In the genomic region with DNA sequence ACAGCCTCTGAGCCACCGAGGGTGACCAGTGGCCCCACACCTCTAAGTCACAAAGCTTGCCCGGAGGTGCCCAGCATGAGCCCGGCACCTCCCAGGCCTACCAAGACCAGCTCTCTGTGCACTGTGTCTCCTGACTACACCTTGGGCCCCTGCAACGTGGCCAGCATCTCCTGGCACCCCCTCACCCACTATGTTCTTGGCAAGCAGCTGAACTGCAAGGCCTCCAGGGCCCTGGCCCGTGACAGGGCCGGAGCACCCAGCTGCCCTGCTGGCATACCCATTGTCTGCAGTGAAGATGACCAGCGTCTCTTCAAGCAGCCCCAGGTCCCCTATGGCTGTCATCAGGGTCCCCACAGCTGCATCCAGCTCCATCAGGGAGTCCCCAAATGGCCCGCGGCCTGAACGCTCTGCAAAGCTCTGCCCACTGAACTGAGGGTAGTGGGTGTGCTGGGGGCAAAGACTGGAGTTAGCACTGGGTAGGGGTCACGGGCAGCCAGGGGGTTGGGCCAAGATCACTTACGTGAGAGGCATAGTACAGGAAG, we compare ENCODE assay signal across 12 cellular contexts. TPM values are rescaled to one million over a fixed set of nuclear protein-coding genes. Genes with fewer than 3 reads are reported as not detected.
DNase-seq lines count a peak whose midpoint lies in the region; ATAC-seq and TF ChIP-seq lines count a peak whose summit lies in the region.
"Had no signal": no experiment of that assay in that cellular context is flagged by ENCODE, and none has a peak within 500 bp of the region (broad histone marks: within the 10 kb centered on the region; RNA-seq: fewer than 3 reads in every experiment).

No MANE protein-coding gene starts in this region.

- H3K36me3 ChIP-seq in heart right ventricle, result peaks cover 0 to 18% (median 0%) of the 10 kb centered on the region in 9 donors
- no peaks in the 10 kb centered on the region for H3K36me3 ChIP-seq in upper lobe of right lung
- H3K36me3 ChIP-seq: breast epithelium had no signal

- no peaks in the 10 kb centered on the region for H3K27me3 Mint-ChIP-seq in activated CD8-positive, alpha-beta T cell treated with anti-CD3 and anti-CD28 coated beads for 36 hours

- peak overlapping the region in 6 of 10 donors; percentile 62 to 95 (median 82) for H3K4me3 ChIP-seq in heart right ventricle
- H3K4me3 ChIP-seq in upper lobe of right lung, result no peak overlapping the region

- WGBS in heart right ventricle, 2 donors, result 68 to 84% methylated on average over 12 of the region's 12 CpGs

- H3K27ac ChIP-seq in heart right ventricle (peak overlapping the region in 6 of 10 donors; percentile 69 to 93 (median 82)), upper lobe of right lung (no peak overlapping the region), substantia nigra (ENCODE audit: low read depth, low read length, poor library complexity, severe bottlenecking) (no peak overlapping the region)

- no peak overlapping the region for H3K27ac Mint-ChIP-seq in activated CD8-positive, alpha-beta T cell treated with anti-CD3 and anti-CD28 coated beads for 36 hours

- peak overlapping the region; percentile 55 for H3K4me3 Mint-ChIP-seq in activated CD8-positive, alpha-beta T cell treated with anti-CD3 and anti-CD28 coated beads for 36 hours

- no peaks in the 10 kb centered on the region for H3K9me3 Mint-ChIP-seq in activated CD8-positive, alpha-beta T cell treated with anti-CD3 and anti-CD28 coated beads for 36 hours

- H3K4me1 ChIP-seq in heart right ventricle (peaks cover 7 to 48% (median 38%) of the 10 kb centered on the region in 9 donors), upper lobe of right lung (peaks cover 15% of the 10 kb centered on the region)

- TF ChIP-seq CTCF in heart right ventricle (IDR thresholded peaks at IDR 0.05), result peak in 1 of 9 donors; percentile 29
- TF ChIP-seq CTCF in activated CD8-positive, alpha-beta T cell treated with anti-CD3 and anti-CD28 coated beads for 36 hours (IDR thresholded peaks at IDR 0.05), result no peak
- no peak for TF ChIP-seq CTCF in upper lobe of right lung (IDR thresholded peaks at IDR 0.05)

- H3K4me1 Mint-ChIP-seq in activated CD8-positive, alpha-beta T cell treated with anti-CD3 and anti-CD28 coated beads for 36 hours (ENCODE audit: low read depth), result peaks cover 38% of the 10 kb centered on the region

- CTCF ChIA-PET in activated CD8-positive, alpha-beta T cell treated with anti-CD3 and anti-CD28 coated beads for 36 hours (lab: Charles Lee), result interaction anchor here (1.1 kb wide), 1 partner anchor 43 kb away, joined by 3 read pairs; no protein-coding TSS in a partner anchor

- ATAC-seq in heart right ventricle (peak in 1 of 8 donors; percentile 1), Right ventricle myocardium inferior (no peak), left lobe of liver (no peak), upper lobe of right lung (no peak), HG03045 (IDR thresholded peaks at IDR 0.05; ENCODE audit: unreplicated experiment) (no peak), GM21526 (IDR thresholded peaks at IDR 0.05; ENCODE audit: low FRiP score, unreplicated experiment) (no peak)
- no peak for ATAC-seq in activated CD8-positive, alpha-beta T cell treated with anti-CD3 and anti-CD28 coated beads for 36 hours

- intact Hi-C loops in heart right ventricle (cut with DNase I) (loop anchor here in 6 of 10 donors (5.0 kb wide), 5 partner anchors 46 to 86 kb away; a partner anchor contains a TSS), Right ventricle myocardium inferior (cut with DNase I) (no loop called here), upper lobe of right lung (cut with DNase I) (no loop called here)
- intact Hi-C loops in activated CD8-positive, alpha-beta T cell treated with anti-CD3 and anti-CD28 coated beads for 36 hours (cut with micrococcal nuclease), result no loop called here

- peaks cover 0 to 1% (median 0%) of the 10 kb centered on the region in 7 donors for H3K27me3 ChIP-seq in heart right ventricle
- H3K27me3 ChIP-seq in upper lobe of right lung, result no peaks in the 10 kb centered on the region
- H3K27me3 ChIP-seq: breast epithelium had no signal

- DNase-seq in heart right ventricle (no peak), Right ventricle myocardium inferior (ENCODE audit: missing footprints) (no peak), left lobe of liver (ENCODE audit: low spot score) (peak; percentile 55), upper lobe of right lung (peak; percentile 63), substantia nigra (lab: John Stamatoyannopoulos, UW) (no peak)
- no peak for DNase-seq in activated CD8-positive, alpha-beta T cell treated with anti-CD3 and anti-CD28 coated beads for 36 hours
- DNase-seq: Calu3, esophagus squamous epithelium, NCI-H226 had no signal

- peaks cover 2% of the 10 kb centered on the region for H3K36me3 Mint-ChIP-seq in activated CD8-positive, alpha-beta T cell treated with anti-CD3 and anti-CD28 coated beads for 36 hours (ENCODE audit: low read depth)

- H3K9me3 ChIP-seq in heart right ventricle, result no peaks in the 10 kb centered on the region
- no peaks in the 10 kb centered on the region for H3K9me3 ChIP-seq in upper lobe of right lung
- H3K9me3 ChIP-seq: breast epithelium, esophagus squamous epithelium had no signal

- POLR2A ChIA-PET in activated CD8-positive, alpha-beta T cell treated with anti-CD3 and anti-CD28 coated beads for 36 hours (lab: Charles Lee), result interaction anchor here (1.0 to 1.6 kb wide), 3 partner anchors 44 to 99 kb away, joined by 3 to 5 read pairs (median 3); a partner anchor contains a TSS

RNA-seq across cellular contexts. Expression of a gene that starts 1.6 kb away (rescaled TPM):
- total RNA-seq in heart right ventricle (10 to 100 TPM; 19.6 to 33.3 (median 26.0) TPM), Right ventricle myocardium inferior (21.3 TPM), left lobe of liver (49.0 TPM), upper lobe of right lung (46.4 TPM)
- polyA plus RNA-seq in heart right ventricle, result 10 to 100 TPM; 17.5 to 62.3 TPM
- 10 to 100 TPM; 11.6 to 11.8 TPM for total RNA-seq in activated CD8-positive, alpha-beta T cell treated with anti-CD3 and anti-CD28 coated beads for 36 hours

RNA-seq across cellular contexts. Expression of a gene that starts 25.8 kb away (rescaled TPM):
- total RNA-seq in heart right ventricle (under 1 TPM; 0.08 to 0.52 (median 0.27) TPM), Right ventricle myocardium inferior (0.57 TPM), left lobe of liver (0.53 TPM), upper lobe of right lung (2.6 TPM)
- under 1 TPM; 0.22 to 0.49 TPM for polyA plus RNA-seq in heart right ventricle
- total RNA-seq in activated CD8-positive, alpha-beta T cell treated with anti-CD3 and anti-CD28 coated beads for 36 hours, result under 1 TPM; 0.11 TPM

RNA-seq across cellular contexts. Expression of a gene that starts 43.7 kb away (rescaled TPM):
- total RNA-seq in heart right ventricle (10 to 100 TPM; 31.7 to 60.1 (median 39.9) TPM), Right ventricle myocardium inferior (37.8 TPM), left lobe of liver (32.6 TPM), upper lobe of right lung (66.7 TPM)
- polyA plus RNA-seq in heart right ventricle, result 100 to 1,000 TPM in 1 of 2 donors, 10 to 100 TPM in 1; 27.1 to 251 TPM
- 10 to 100 TPM; 55.6 to 60.3 TPM for total RNA-seq in activated CD8-positive, alpha-beta T cell treated with anti-CD3 and anti-CD28 coated beads for 36 hours

RNA-seq across cellular contexts. Expression of a gene that starts 46.2 kb away (rescaled TPM):
- total RNA-seq in heart right ventricle, result 10 to 100 TPM; 19.9 to 36.9 (median 24.7) TPM
- polyA plus RNA-seq in heart right ventricle, result 10 to 100 TPM; 14.3 to 59.8 TPM
- total RNA-seq in Right ventricle myocardium inferior, result 22.2 TPM
- total RNA-seq in activated CD8-positive, alpha-beta T cell treated with anti-CD3 and anti-CD28 coated beads for 36 hours, result under 1 TPM; 0.16 to 0.22 TPM
- 22.8 TPM for total RNA-seq in left lobe of liver
- 59.9 TPM for total RNA-seq in upper lobe of right lung

RNA-seq across cellular contexts. Expression of a gene that starts 48.2 kb away (rescaled TPM):
- total RNA-seq in heart right ventricle, result 100 to 1,000 TPM; 135 to 487 (median 415) TPM
- polyA plus RNA-seq in heart right ventricle, result 100 to 1,000 TPM in 1 of 2 donors, 10 to 100 TPM in 1; 61.2 to 351 TPM
- 370 TPM for total RNA-seq in Right ventricle myocardium inferior
- 10 to 100 TPM; 42.9 to 43.7 TPM for total RNA-seq in activated CD8-positive, alpha-beta T cell treated with anti-CD3 and anti-CD28 coated beads for 36 hours
- 24.7 TPM for total RNA-seq in left lobe of liver
- total RNA-seq in upper lobe of right lung, result 12.7 TPM

Comparison
In these comparisons a context has a peak if more than half of its experiments do, and no peak if none do; other contexts are left out.
1. intact Hi-C loops: an anchor here in heart right ventricle (5.0 kb wide); none called in Right ventricle myocardium inferior, activated CD8-positive, alpha-beta T cell treated with anti-CD3 and anti-CD28 coated beads for 36 hours and upper lobe of right lung.
2. DNase-seq: peak in left lobe of liver (single experiment) and upper lobe of right lung (single experiment); none in heart right ventricle (0 of 2), Right ventricle myocardium inferior (single experiment), activated CD8-positive, alpha-beta T cell treated with anti-CD3 and anti-CD28 coated beads for 36 hours (single experiment) and substantia nigra (0 of 49).
3. H3K27ac ChIP-seq: peak in heart right ventricle (6 of 10); none in upper lobe of right lung (single experiment) and substantia nigra (single experiment).